16 cellular contexts compared by ENCODE assay signal in genomic region chr13:39326471-39326870, GRCh38.
DNase-seq lines count a peak whose midpoint lies in the region; ATAC-seq and TF ChIP-seq lines count a peak whose summit lies in the region.
"Had no signal": no experiment of that assay in that cellular context is flagged by ENCODE, and none has a peak within 500 bp of the region (broad histone marks: within the 10 kb centered on the region; RNA-seq: fewer than 3 reads in every experiment).

No MANE protein-coding gene starts in this region.

- no peak overlapping the region for H3K4me3 Mint-ChIP-seq in osteocyte (ENCODE audit: unreplicated experiment)
- H3K4me3 Mint-ChIP-seq in T-cell, result no peak overlapping the region
- H3K4me3 Mint-ChIP-seq: CD4-positive, alpha-beta T cell had no signal

- H3K36me3 Mint-ChIP-seq in osteocyte (ENCODE audit: unreplicated experiment) (peaks cover 6% of the 10 kb centered on the region), T-cell (no peaks in the 10 kb centered on the region)

- H3K9me3 Mint-ChIP-seq in osteocyte (ENCODE audit: unreplicated experiment) (peaks cover 22% of the 10 kb centered on the region), T-cell (peaks cover 0 to 10% (median 0%) of the 10 kb centered on the region in 3 donors)
- H3K9me3 Mint-ChIP-seq: CD4-positive, alpha-beta T cell had no signal

- CTCF ChIA-PET in T-cell (lab: Charles Lee), result no interaction called here

- peaks cover 0 to 3% (median 0%) of the 10 kb centered on the region in 5 donors for H3K9me3 ChIP-seq in subcutaneous abdominal adipose tissue (ENCODE audit: control insufficient read depth in 5 of 5, low read length in 5 of 5)
- H3K9me3 ChIP-seq: BE2C, HAP-1, MG63 had no signal

- TF ChIP-seq CTCF in fibroblast of mammary gland (conservative IDR thresholded peaks at IDR 0.05; ENCODE audit: control insufficient read depth, insufficient read depth, low read depth, low read length), result no peak
- no peak for TF ChIP-seq CTCF in osteocyte (IDR thresholded peaks at IDR 0.05)
- TF ChIP-seq CTCF in lower leg skin (IDR thresholded peaks at IDR 0.05), result no peak

- DNase-seq in amniotic epithelial cell (ENCODE audit: low read depth) (peak; percentile 31), fibroblast of mammary gland (ENCODE audit: low read depth) (peak; percentile 79), osteocyte (ENCODE audit: extremely low spot score, unreplicated experiment) (no peak), lower leg skin (ENCODE audit: low spot score in 2 of 2) (no peak), NCI-H82 treated with DMSO at 0.1 percent for 48 hours (lab: John Stamatoyannopoulos, UW; ENCODE audit: unreplicated experiment) (no peak), T-cell (no peak)
- DNase-seq: BE2C; CD4-positive, alpha-beta T cell; IMR-90; Karpas-422; MG63; NCI-H1092; NCI-H524 had no signal

- POLR2A ChIA-PET in T-cell (lab: Charles Lee), result no interaction called here

- H3K9ac ChIP-seq in subcutaneous abdominal adipose tissue (ENCODE audit: low read length in 5 of 5), result no peak overlapping the region

- intact Hi-C loops in lower leg skin (cut with DNase I; ENCODE audit: low total_unique reads), result no loop called here

- WGBS in lower leg skin, 2 donors, result 60 to 72% methylated on average over 2 of the region's 2 CpGs

- peak overlapping the region; percentile 52 for H3K27ac ChIP-seq in subcutaneous abdominal adipose tissue (ENCODE audit: low read depth, low read length)

- H3K27me3 Mint-ChIP-seq in osteocyte (ENCODE audit: unreplicated experiment), result no peaks in the 10 kb centered on the region
- H3K27me3 Mint-ChIP-seq in T-cell, result peaks cover 0 to 14% of the 10 kb centered on the region in 2 donors

- peaks cover 16 to 49% (median 48%) of the 10 kb centered on the region in 5 donors for H3K4me1 ChIP-seq in subcutaneous abdominal adipose tissue (ENCODE audit: control insufficient read depth in 5 of 5, insufficient read depth in 5 of 5, low read length in 5 of 5)
- H3K4me1 ChIP-seq: BE2C had no signal

- H3K4me3 ChIP-seq in fibroblast of mammary gland (ENCODE audit: control insufficient read depth, low read depth, low read length), result no peak overlapping the region
- peak overlapping the region in 1 of 5 donors; percentile 9 for H3K4me3 ChIP-seq in subcutaneous abdominal adipose tissue (ENCODE audit: low read depth in 1 of 5, low read length in 5 of 5)
- H3K4me3 ChIP-seq in lower leg skin (ENCODE audit: low read depth, poor library complexity, severe bottlenecking), result no peak overlapping the region
- H3K4me3 ChIP-seq: HAP-1, MG63 had no signal

- H3K27ac Mint-ChIP-seq in osteocyte (ENCODE audit: unreplicated experiment), result peak overlapping the region; percentile 64
- no peak overlapping the region for H3K27ac Mint-ChIP-seq in T-cell
- H3K27ac Mint-ChIP-seq: CD4-positive, alpha-beta T cell had no signal

- ATAC-seq in T-cell (replicated peaks in 1 of 4), result no peak
- ATAC-seq: Panc1 had no signal

- no peak for TF ChIP-seq POLR2A in lower leg skin (IDR thresholded peaks at IDR 0.05)

- H3K36me3 ChIP-seq in subcutaneous abdominal adipose tissue (ENCODE audit: control insufficient read depth in 5 of 5, insufficient read depth in 5 of 5, low read length in 5 of 5), result no peaks in the 10 kb centered on the region
- H3K36me3 ChIP-seq: BE2C, HAP-1, MG63 had no signal

- H3K4me1 Mint-ChIP-seq in osteocyte (ENCODE audit: unreplicated experiment) (peaks cover 66% of the 10 kb centered on the region), T-cell (no peaks in the 10 kb centered on the region)

- no peaks in the 10 kb centered on the region for H3K27me3 ChIP-seq in subcutaneous abdominal adipose tissue (ENCODE audit: control insufficient read depth in 5 of 5, insufficient read depth in 4 of 5, low read length in 5 of 5)
- H3K27me3 ChIP-seq: BE2C, MG63 had no signal

Comparison
In these comparisons a context has a peak if more than half of its experiments do, and no peak if none do; other contexts are left out.
1. DNase-seq: peak in amniotic epithelial cell (single experiment) and fibroblast of mammary gland (single experiment); none in osteocyte (single experiment), lower leg skin (0 of 2), NCI-H82 treated with DMSO at 0.1 percent for 48 hours (single experiment) and T-cell (0 of 34).